Comparison of ENCODE assay signal across 10 cellular contexts in genomic region chr22:46971141-46971775, GRCh38.
DNase-seq lines count a peak whose midpoint lies in the region; ATAC-seq and TF ChIP-seq lines count a peak whose summit lies in the region.
"Had no signal": no experiment of that assay in that cellular context is flagged by ENCODE, and none has a peak within 500 bp of the region (broad histone marks: within the 10 kb centered on the region; RNA-seq: fewer than 3 reads in every experiment).

No MANE protein-coding gene starts in this region.

- no peak overlapping the region for H3K27ac Mint-ChIP-seq in MCF 10A (ENCODE audit: low read depth, unreplicated experiment)
- H3K27ac Mint-ChIP-seq in activated CD4-positive, alpha-beta memory T cell treated with anti-CD3 and anti-CD28 coated beads for 36 hours: no peak overlapping the region

- H3K36me3 ChIP-seq in breast epithelium (no peaks in the 10 kb centered on the region), gastroesophageal sphincter (peaks cover 0 to 21% of the 10 kb centered on the region in 2 donors), uterus (no peaks in the 10 kb centered on the region)

- no peaks in the 10 kb centered on the region for H3K4me1 Mint-ChIP-seq in MCF 10A (ENCODE audit: insufficient read depth, unreplicated experiment)
- peaks cover 31% of the 10 kb centered on the region for H3K4me1 Mint-ChIP-seq in activated CD4-positive, alpha-beta memory T cell treated with anti-CD3 and anti-CD28 coated beads for 36 hours (ENCODE audit: low read depth)

- TF ChIP-seq POLR2A in breast epithelium (IDR thresholded peaks at IDR 0.05) (no peak), gastroesophageal sphincter (IDR thresholded peaks at IDR 0.05) (no peak), uterus (IDR thresholded peaks at IDR 0.05) (no peak)

- no TSS peak for BruUV-seq in MCF 10A (replicated peaks; lab: Mats Ljungman, UMichigan)

- H3K9me3 Mint-ChIP-seq in MCF 10A (ENCODE audit: unreplicated experiment): no peaks in the 10 kb centered on the region
- H3K9me3 Mint-ChIP-seq in activated CD4-positive, alpha-beta memory T cell treated with anti-CD3 and anti-CD28 coated beads for 36 hours: no peaks in the 10 kb centered on the region

- H3K4me3 Mint-ChIP-seq in MCF 10A (ENCODE audit: unreplicated experiment): no peak overlapping the region
- no peak overlapping the region for H3K4me3 Mint-ChIP-seq in activated CD4-positive, alpha-beta memory T cell treated with anti-CD3 and anti-CD28 coated beads for 36 hours

- intact Hi-C loops in breast epithelium (cut with DNase I; ENCODE audit: low total_unique reads) (no loop called here), MCF 10A (cut with micrococcal nuclease) (no loop called here), uterus (cut with DNase I; ENCODE audit: low total_unique reads) (no loop called here)
- intact Hi-C loops in activated CD4-positive, alpha-beta memory T cell treated with anti-CD3 and anti-CD28 coated beads for 36 hours (cut with micrococcal nuclease): no loop called here

- peaks cover 3% of the 10 kb centered on the region for H3K36me3 Mint-ChIP-seq in MCF 10A (ENCODE audit: insufficient read depth, unreplicated experiment)
- H3K36me3 Mint-ChIP-seq in activated CD4-positive, alpha-beta memory T cell treated with anti-CD3 and anti-CD28 coated beads for 36 hours: peaks cover 7% of the 10 kb centered on the region

- H3K27me3 ChIP-seq in breast epithelium (no peaks in the 10 kb centered on the region), gastroesophageal sphincter (no peaks in the 10 kb centered on the region), uterus (no peaks in the 10 kb centered on the region)

- no peak for TF ChIP-seq CTCF in breast epithelium (IDR thresholded peaks at IDR 0.05)
- TF ChIP-seq CTCF in MCF 10A (IDR thresholded peaks at IDR 0.05; ENCODE audit: unreplicated experiment): no peak
- TF ChIP-seq CTCF in gastroesophageal sphincter (IDR thresholded peaks at IDR 0.05): no peak
- no peak for TF ChIP-seq CTCF in uterus (IDR thresholded peaks at IDR 0.05)

- DNase-seq in breast epithelium (ENCODE audit: low spot score in 2 of 2) (no peak), MCF 10A (ENCODE audit: unreplicated experiment) (no peak), mucosa of gallbladder (ENCODE audit: low spot score) (peak; percentile 51), uterus (no peak), DMS 273 treated with DMSO at 0.1 percent for 48 hours (lab: John Stamatoyannopoulos, UW) (no peak)
- DNase-seq in activated CD4-positive, alpha-beta memory T cell treated with anti-CD3 and anti-CD28 coated beads for 36 hours: no peak
- DNase-seq: NCI-H187 had no signal

- H3K4me1 ChIP-seq in breast epithelium (no peaks in the 10 kb centered on the region), gastroesophageal sphincter (peaks cover 0 to 18% (median 2%) of the 10 kb centered on the region in 3 donors), uterus (no peaks in the 10 kb centered on the region)

- no peak overlapping the region for H3K4me3 ChIP-seq in breast epithelium
- H3K4me3 ChIP-seq in gastroesophageal sphincter: no peak overlapping the region
- no peak overlapping the region for H3K4me3 ChIP-seq in uterus
- H3K4me3 ChIP-seq: thoracic aorta had no signal

- CTCF ChIA-PET in MCF 10A (lab: Yijun Ruan, JAX): no interaction called here
- CTCF ChIA-PET in activated CD4-positive, alpha-beta memory T cell treated with anti-CD3 and anti-CD28 coated beads for 36 hours (lab: Charles Lee): no interaction called here

- H3K9me3 ChIP-seq in breast epithelium: no peaks in the 10 kb centered on the region
- H3K9me3 ChIP-seq in gastroesophageal sphincter: no peaks in the 10 kb centered on the region
- H3K9me3 ChIP-seq in uterus: no peaks in the 10 kb centered on the region
- H3K9me3 ChIP-seq: thoracic aorta had no signal

- WGBS in gastroesophageal sphincter (ENCODE audit: low coverage in 1 of 2), 2 donors: 50 to 58% methylated on average over 2 to 6 of the region's 16 CpGs

- TF ChIP-seq EP300 in gastroesophageal sphincter (IDR thresholded peaks at IDR 0.05): no peak

- H3K27ac ChIP-seq in breast epithelium: peak overlapping the region; percentile 46 to 52
- H3K27ac ChIP-seq in gastroesophageal sphincter: peak overlapping the region in 3 of 4 donors; percentile 55 to 73 (median 57)
- peak overlapping the region; percentile 42 to 49 for H3K27ac ChIP-seq in uterus
- H3K27ac ChIP-seq: thoracic aorta had no signal

- H3K27me3 Mint-ChIP-seq in MCF 10A (ENCODE audit: insufficient read depth, unreplicated experiment): no peaks in the 10 kb centered on the region
- no peaks in the 10 kb centered on the region for H3K27me3 Mint-ChIP-seq in activated CD4-positive, alpha-beta memory T cell treated with anti-CD3 and anti-CD28 coated beads for 36 hours

- POLR2A ChIA-PET in MCF 10A (lab: Yijun Ruan, JAX): no interaction called here
- POLR2A ChIA-PET in activated CD4-positive, alpha-beta memory T cell treated with anti-CD3 and anti-CD28 coated beads for 36 hours (lab: Charles Lee): no interaction called here

- peak; percentile 78 for ATAC-seq in gastroesophageal sphincter
- ATAC-seq in GM18858 (IDR thresholded peaks at IDR 0.05; ENCODE audit: unreplicated experiment): no peak
